ENCODE assay signal across 8 cellular contexts in genomic region chr16:69339289-69340094, GRCh38. TPM values are rescaled to one million over a fixed set of nuclear protein-coding genes. Genes with fewer than 3 reads are reported as not detected.
A peak's percentile ranks its signal among the peaks of the same experiment; 100 is the strongest.
DNase-seq lines count a peak whose midpoint lies in the region; TF ChIP-seq lines count a peak whose summit lies in the region.

Gene COG8, minus strand, starts transcription at chr16:69339564. Its CDS starts 12 bp downstream, at chr16:69339552.
Gene NIP7, plus strand, starts transcription at chr16:69339772. Its CDS starts 58 bp downstream, at chr16:69339830.

- H3K36me3 ChIP-seq in neuron (ENCODE audit: insufficient read depth, low read length) (peaks cover 51% of the 10 kb centered on the region), subcutaneous abdominal adipose tissue (ENCODE audit: control insufficient read depth in 5 of 5, insufficient read depth in 5 of 5, low read length in 5 of 5) (peaks cover 19 to 39% (median 36%) of the 10 kb centered on the region in 5 donors)

- peak within 1 kb of the TSS; percentile 55 for H2AFZ ChIP-seq in neuron (ENCODE audit: low read depth, low read length)

- H3K9ac ChIP-seq in subcutaneous abdominal adipose tissue (ENCODE audit: low read length in 5 of 5): peak within 1 kb of the TSS; percentile 77 to 98 (median 92)

- H3K27me3 ChIP-seq in neuron (ENCODE audit: insufficient read depth, low read length) (no peaks in the 10 kb centered on the region), subcutaneous abdominal adipose tissue (ENCODE audit: control insufficient read depth in 5 of 5, insufficient read depth in 4 of 5, low read length in 5 of 5) (no peaks in the 10 kb centered on the region)

- DNase-seq in GM04504 (ENCODE audit: low read depth): peak; percentile 98
- peak; percentile 93 for DNase-seq in HEK293T (ENCODE audit: extremely low spot score)
- DNase-seq in MV-4-11 (lab: John Stamatoyannopoulos, UW): peak; percentile 99
- DNase-seq in SK-MEL-5 (ENCODE audit: low read depth, low spot score): peak; percentile 98
- peak; percentile 94 for DNase-seq in activated naive CD4-positive, alpha-beta T cell treated with Interleukin-2 at 50 U/mL for 16 hours
- DNase-seq in foreskin melanocyte: peak; percentile 98

- H3K27ac ChIP-seq in subcutaneous abdominal adipose tissue (ENCODE audit: low read depth, low read length): peak within 1 kb of the TSS; percentile 94

- H3K9me3 ChIP-seq in neuron (ENCODE audit: low read length): no peaks in the 10 kb centered on the region
- H3K9me3 ChIP-seq in subcutaneous abdominal adipose tissue (ENCODE audit: control insufficient read depth in 5 of 5, low read length in 5 of 5): no peaks in the 10 kb centered on the region

- in situ Hi-C loops in SK-MEL-5 (cut with HindIII; ENCODE audit: low pct_unique_long_range_greater_than_20kb, low sequenced_read_pairs): no loop called here

- POLR2A ChIA-PET in HEK293T (lab: Yijun Ruan, JAX): interaction anchor here (0.9 to 1.4 kb wide), 5 partner anchors 9 to 15 kb away, joined by 4 to 6 read pairs (median 5); partner anchors contain the start of gene PDF

- H3K4me1 ChIP-seq in neuron (ENCODE audit: insufficient read depth, low read length) (peaks cover 17% of the 10 kb centered on the region), subcutaneous abdominal adipose tissue (ENCODE audit: control insufficient read depth in 5 of 5, insufficient read depth in 5 of 5, low read length in 5 of 5) (peaks cover 10 to 35% (median 26%) of the 10 kb centered on the region in 5 donors)

- H3K4me3 ChIP-seq in neuron (ENCODE audit: low read length) (peak within 1 kb of the TSS; percentile 80), subcutaneous abdominal adipose tissue (ENCODE audit: low read depth in 1 of 5, low read length in 5 of 5) (peak within 1 kb of the TSS; percentile 76 to 94 (median 83))

- CTCF ChIA-PET in HEK293T (lab: Yijun Ruan, JAX): no interaction called here

TF ChIP-seq in HEK293T, 16 proteins besides CTCF, POLR2A, EP300 and RAD21:
- TF ChIP-seq FOXA1 (IDR thresholded peaks at IDR 0.05): no peak
- TF ChIP-seq L3MBTL2 (conservative IDR thresholded peaks at IDR 0.05): peak; percentile 75
- TF ChIP-seq ELF4 (IDR thresholded peaks at IDR 0.05): peak; percentile 59; the same call in 1 of the 2 replicates
- TF ChIP-seq ARNT (IDR thresholded peaks at IDR 0.05): 0 out of 2 replicates have a peak, but pooled peaks have one; percentile 7
- no peak for TF ChIP-seq SUZ12 (IDR thresholded peaks at IDR 0.05)
- TF ChIP-seq TARDBP (IDR thresholded peaks at IDR 0.05): no peak

RNA-seq across cellular contexts. Expression of gene COG8, which starts in this region (rescaled TPM):
- total RNA-seq in SK-MEL-5 (2014; rRNA removed; shearing (Covaris generic)): 38.5 and 45.0 TPM in 2 replicates
- polyA plus RNA-seq in SK-MEL-5 (2015; cell fraction: cytosol; rRNA removed): 36.4 and 42.0 TPM in 2 replicates
- polyA plus RNA-seq in SK-MEL-5 (2015; cell fraction: nucleus; rRNA removed): 32.0 and 33.2 TPM in 2 replicates

RNA-seq across cellular contexts. Expression of gene NIP7, which starts in this region (rescaled TPM):
- 22.8 and 34.1 TPM in 2 replicates for total RNA-seq in SK-MEL-5 (2014; rRNA removed; shearing (Covaris generic))
- 27.3 and 31.2 TPM in 2 replicates for polyA plus RNA-seq in SK-MEL-5 (2015; cell fraction: cytosol; rRNA removed)
- 19.5 and 25.1 TPM in 2 replicates for polyA plus RNA-seq in SK-MEL-5 (2015; cell fraction: nucleus; rRNA removed)

Comparison
In these comparisons a context has a peak if more than half of its experiments do, and no peak if none do; other contexts are left out.
1. Peak in every context shown above with its lines: DNase-seq, H3K4me3 ChIP-seq and H3K27ac ChIP-seq.